ENCODE assay signal across 26 cellular contexts in genomic region chr1:45215485-45216199, GRCh38.
"Had no signal": no experiment of that assay in that cellular context is flagged by ENCODE, and none has a peak within 500 bp of the region (broad histone marks: within the 10 kb centered on the region; RNA-seq: fewer than 3 reads in every experiment).

No MANE protein-coding gene starts in this region.

- H3K4me3 Mint-ChIP-seq: memory B cell; naive thymus-derived CD8-positive, alpha-beta T cell; nephron; neural crest cell had no signal

- H3K27ac ChIP-seq: hepatocyte, left ventricle myocardium inferior, pancreas, prostate gland, skin epidermis, stomach, testis, thyroid gland, transverse colon, upper lobe of left lung had no signal

- FAIRE-seq: pancreas had no signal

- H3K27me3 ChIP-seq: hepatocyte, pancreas, testis, thyroid gland, transverse colon, upper lobe of left lung had no signal

- H3K9me3 Mint-ChIP-seq: memory B cell; naive thymus-derived CD8-positive, alpha-beta T cell; nephron; neural crest cell had no signal

- ATAC-seq: naive thymus-derived CD8-positive, alpha-beta T cell; pancreas; right cardiac atrium; sciatic nerve had no signal

- H3K79me2 ChIP-seq: hepatocyte had no signal

- H3K4me2 ChIP-seq: hepatocyte had no signal

- H3K4me3 ChIP-seq: hepatocyte, left ventricle myocardium inferior, lung, pancreas, prostate gland, skin epidermis, stomach, testis, thyroid gland, transverse colon, upper lobe of left lung had no signal

- DNase-seq: islet precursor cell; left ventricle myocardium inferior; naive thymus-derived CD8-positive, alpha-beta T cell; nucleus accumbens; pancreas; posterior cingulate gyrus; retina; right cardiac atrium; stimulated activated CD4-positive, alpha-beta T cell treated with anti-CD3 and anti-CD28 coated beads, Interleukin-12 subunit alpha, Interleukin-12 subunit beta, amount 100 ng/mL, for 4 hours; stimulated activated CD4-positive, alpha-beta T cell treated with anti-CD3 and anti-CD28 coated beads, Interleukin-15, amount 100 ng/mL, for 24 hours; stimulated activated CD4-positive, alpha-beta T cell treated with anti-CD3 and anti-CD28 coated beads, Interleukin-2, amount 100 ng/mL, for 24 hours; stimulated activated CD4-positive, alpha-beta T cell treated with anti-CD3 and anti-CD28 coated beads, Interleukin-4, amount 100 ng/mL, for 1 hour; stimulated activated naive CD4-positive, alpha-beta T cell; stomach; testis; thyroid gland; transverse colon; upper lobe of left lung had no signal

- H3K4me1 ChIP-seq: left ventricle myocardium inferior, pancreas, prostate gland, stomach, testis, thyroid gland, upper lobe of left lung had no signal

- H3K36me3 ChIP-seq: left ventricle myocardium inferior, pancreas, prostate gland, stomach, thyroid gland, transverse colon, upper lobe of left lung had no signal

- H3K36me3 Mint-ChIP-seq: memory B cell; naive thymus-derived CD8-positive, alpha-beta T cell had no signal

- H3K4me1 Mint-ChIP-seq: memory B cell; naive thymus-derived CD8-positive, alpha-beta T cell; nephron; neural crest cell had no signal

- H2AFZ ChIP-seq: hepatocyte had no signal

- H3K27ac Mint-ChIP-seq: memory B cell; naive thymus-derived CD8-positive, alpha-beta T cell; nephron had no signal

- H3K9me3 ChIP-seq: left ventricle myocardium inferior, pancreas, prostate gland, stomach, testis, thyroid gland, transverse colon, upper lobe of left lung had no signal
